Comparison of ENCODE assay signal across 17 cellular contexts in the genomic region with DNA sequence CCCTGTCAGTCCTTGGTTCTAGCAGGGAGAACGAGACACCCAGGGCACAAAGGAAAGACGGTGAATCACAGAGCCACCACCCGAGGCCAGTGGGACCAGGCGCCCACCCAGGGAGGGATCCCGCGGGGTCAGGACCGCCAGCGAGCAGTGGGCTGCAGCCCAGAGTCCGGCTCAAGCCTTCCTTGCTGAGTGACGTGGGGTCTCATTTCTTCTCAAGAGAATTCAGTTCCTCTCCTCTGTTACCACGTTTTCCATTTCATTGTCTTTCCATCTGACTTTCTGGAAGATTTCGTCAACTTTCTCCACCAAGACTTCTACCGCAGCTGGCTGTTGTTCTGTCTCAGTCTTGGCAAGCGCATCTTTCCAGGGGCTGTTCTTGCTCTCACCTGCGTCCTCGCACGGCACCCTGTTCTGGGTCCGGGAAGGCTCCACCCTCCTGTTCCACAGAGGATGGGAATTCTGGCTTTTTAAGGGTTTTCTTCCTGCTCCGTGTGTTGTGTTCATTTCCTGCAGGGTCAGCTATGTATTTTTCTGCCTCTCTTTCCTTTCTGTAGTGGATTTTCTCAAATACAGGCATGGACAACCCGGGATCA.
DNase-seq lines count a peak whose midpoint lies in the region; ATAC-seq and TF ChIP-seq lines count a peak whose summit lies in the region.
"Had no signal": no experiment of that assay in that cellular context is flagged by ENCODE, and none has a peak within 500 bp of the region (broad histone marks: within the 10 kb centered on the region; RNA-seq: fewer than 3 reads in every experiment).

No MANE protein-coding gene starts in this region.

- DNase-seq in activated T-cell treated with anti-CD3 and anti-CD28 coated beads, Interleukin-2, amount 50 U/mL, for 24 hours, result peak; percentile 2
- DNase-seq in activated T-cell treated with anti-CD3 and anti-CD28 coated beads for 4 hours, result no peak
- DNase-seq in coronary artery (ENCODE audit: low spot score), result peak; percentile 64
- peak; percentile 62 for DNase-seq in mesenteric fat pad (ENCODE audit: low spot score)
- DNase-seq in ureter (ENCODE audit: low spot score), result peak; percentile 20
- no peak for DNase-seq in Ammon's horn (ENCODE audit: low spot score)
- no peak for DNase-seq in gastrocnemius medialis
- no peak for DNase-seq in NCI-H1694 treated with DMSO at 0.1 percent for 48 hours (lab: John Stamatoyannopoulos, UW)
- DNase-seq: CD4-positive, CD25-positive, alpha-beta regulatory T cell; DMS53; NCI-H1048; NCI-H146; NCI-H2081 treated with DMSO at 0.1 percent for 48 hours; NCI-H510A; NCI-H774; PC-9 had no signal

- no peaks in the 10 kb centered on the region for H3K36me3 ChIP-seq in gastrocnemius medialis

- peaks cover 3% of the 10 kb centered on the region for H3K9me3 Mint-ChIP-seq in activated T-cell treated with anti-CD3 and anti-CD28 coated beads, Interleukin-2, amount 50 U/mL, for 24 hours

- no peak overlapping the region for H3K27ac ChIP-seq in coronary artery
- no peak overlapping the region for H3K27ac ChIP-seq in gastrocnemius medialis
- H3K27ac ChIP-seq: A549, PC-9 had no signal

- H3K4me1 ChIP-seq in gastrocnemius medialis, result no peaks in the 10 kb centered on the region
- H3K4me1 ChIP-seq: A549 had no signal

- intact Hi-C loops in gastrocnemius medialis (cut with DNase I; ENCODE audit: low total_unique reads), result no loop called here

- no peak for TF ChIP-seq POLR2A in gastrocnemius medialis (IDR thresholded peaks at IDR 0.05)

- H3K4me3 ChIP-seq in coronary artery (no peak overlapping the region), gastrocnemius medialis (no peak overlapping the region)
- H3K4me3 ChIP-seq: A549, PC-9 had no signal

- TF ChIP-seq CTCF in coronary artery (IDR thresholded peaks at IDR 0.05), result no peak
- no peak for TF ChIP-seq CTCF in gastrocnemius medialis (IDR thresholded peaks at IDR 0.05 in 4 of 5, conservative IDR thresholded peaks at IDR 0.05 in 1 of 5)

- peaks cover 38% of the 10 kb centered on the region for H3K27me3 Mint-ChIP-seq in activated T-cell treated with anti-CD3 and anti-CD28 coated beads, Interleukin-2, amount 50 U/mL, for 24 hours

- H3K4me3 Mint-ChIP-seq in activated T-cell treated with anti-CD3 and anti-CD28 coated beads, Interleukin-2, amount 50 U/mL, for 24 hours, result no peak overlapping the region
- H3K4me3 Mint-ChIP-seq: CD4-positive, CD25-positive, alpha-beta regulatory T cell had no signal

- no peaks in the 10 kb centered on the region for H3K4me1 Mint-ChIP-seq in activated T-cell treated with anti-CD3 and anti-CD28 coated beads, Interleukin-2, amount 50 U/mL, for 24 hours (ENCODE audit: low read depth)
- H3K4me1 Mint-ChIP-seq: CD4-positive, CD25-positive, alpha-beta regulatory T cell had no signal

- peaks cover 0 to 4% (median 0%) of the 10 kb centered on the region in 3 donors for H3K9me3 ChIP-seq in gastrocnemius medialis

- no peaks in the 10 kb centered on the region for H3K36me3 Mint-ChIP-seq in activated T-cell treated with anti-CD3 and anti-CD28 coated beads, Interleukin-2, amount 50 U/mL, for 24 hours (ENCODE audit: low read depth)
- H3K36me3 Mint-ChIP-seq: CD4-positive, CD25-positive, alpha-beta regulatory T cell had no signal

- no peak overlapping the region for H3K27ac Mint-ChIP-seq in activated T-cell treated with anti-CD3 and anti-CD28 coated beads, Interleukin-2, amount 50 U/mL, for 24 hours
- H3K27ac Mint-ChIP-seq: CD4-positive, CD25-positive, alpha-beta regulatory T cell had no signal

- no peak for ATAC-seq in gastrocnemius medialis
- ATAC-seq: A549 had no signal

- in situ Hi-C loops in gastrocnemius medialis (cut with MboI; ENCODE audit: low sequenced_read_pairs in 4 of 4), result no loop called here

- H3K27me3 ChIP-seq in gastrocnemius medialis, result peaks cover 4 to 34% (median 17%) of the 10 kb centered on the region in 3 donors

Comparison
In these comparisons a context has a peak if more than half of its experiments do, and no peak if none do; other contexts are left out.
1. DNase-seq: peak in activated T-cell treated with anti-CD3 and anti-CD28 coated beads, Interleukin-2, amount 50 U/mL, for 24 hours (single experiment), coronary artery (single experiment), mesenteric fat pad (single experiment) and ureter (single experiment); none in activated T-cell treated with anti-CD3 and anti-CD28 coated beads for 4 hours (single experiment), Ammon's horn (single experiment), gastrocnemius medialis (0 of 2) and NCI-H1694 treated with DMSO at 0.1 percent for 48 hours (single experiment).